Comparison of ENCODE assay signal across 18 cellular contexts in the genomic region with DNA sequence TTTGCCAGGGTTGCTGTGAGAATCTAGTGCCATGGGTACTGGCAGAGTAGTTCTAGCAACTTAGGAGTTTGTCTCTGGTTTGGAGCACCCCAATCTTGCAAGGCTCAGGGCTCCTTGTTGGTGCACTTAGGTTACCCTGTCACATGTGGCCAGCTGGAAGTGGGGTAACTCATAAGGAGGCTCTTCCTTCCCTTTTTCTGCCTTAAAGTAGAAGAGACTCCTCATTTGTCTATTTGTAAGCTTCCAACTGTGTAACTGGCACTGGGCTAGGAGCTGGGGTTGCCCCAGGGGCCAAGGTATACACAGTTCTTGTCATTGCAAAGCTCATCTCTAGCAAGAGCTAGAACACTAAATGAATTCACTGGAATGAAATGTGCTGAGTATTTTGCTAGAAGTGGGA. TPM values are rescaled to one million over a fixed set of nuclear protein-coding genes. Genes with fewer than 3 reads are reported as not detected.
"Had no signal": no experiment of that assay in that cellular context is flagged by ENCODE, and none has a peak within 500 bp of the region (broad histone marks: within the 10 kb centered on the region; RNA-seq: fewer than 3 reads in every experiment).

No MANE protein-coding gene starts in this region.

- H3K27ac ChIP-seq: breast epithelium, uterus had no signal

- H3K36me3 ChIP-seq: breast epithelium, uterus had no signal

- H3K4me3 ChIP-seq: breast epithelium, smooth muscle cell, uterus had no signal

- H3K27me3 ChIP-seq: breast epithelium, uterus had no signal

- H3K4me1 ChIP-seq: breast epithelium, uterus had no signal

- H3K4me2 ChIP-seq: smooth muscle cell had no signal

- H3K9me3 ChIP-seq: breast epithelium, uterus had no signal

- DNase-seq: activated CD4-positive, alpha-beta memory T cell treated with anti-CD3 and anti-CD28 coated beads for 36 hours; activated CD4-positive, alpha-beta T cell treated with anti-CD3 and anti-CD28 coated beads for 1 hour; activated gamma-delta T cell treated with Interleukin-2 at 50 U/mL for 16 hours; activated naive CD8-positive, alpha-beta T cell treated with anti-CD3 and anti-CD28 coated beads for 36 hours; activated T-cell treated with anti-CD3 and anti-CD28 coated beads, Interleukin-2, amount 50 U/mL, for 48 hours; anterior cingulate cortex; endodermal cell; erythroblast; hippocampal formation; kidney glomerular epithelial cell; naive B cell; posterior cingulate gyrus; uterus had no signal

RNA-seq across cellular contexts. Expression of a gene that starts 10.6 kb away (rescaled TPM):
- total RNA-seq: lung microvascular endothelial cell had no signal

RNA-seq across cellular contexts. Expression of a gene that starts 28.8 kb away (rescaled TPM):
- total RNA-seq: activated CD4-positive, alpha-beta memory T cell treated with anti-CD3 and anti-CD28 coated beads for 36 hours; activated naive CD8-positive, alpha-beta T cell treated with anti-CD3 and anti-CD28 coated beads for 36 hours; chondrocyte; dermis microvascular lymphatic vessel endothelial cell; endodermal cell; lung microvascular endothelial cell; smooth muscle cell; uterus had no signal
